ENCODE assay signal across 12 cellular contexts in genomic region chr18:57029761-57030160, GRCh38.
DNase-seq lines count a peak whose midpoint lies in the region; ATAC-seq lines count a peak whose summit lies in the region.
"Had no signal": no experiment of that assay in that cellular context is flagged by ENCODE, and none has a peak within 500 bp of the region (broad histone marks: within the 10 kb centered on the region; RNA-seq: fewer than 3 reads in every experiment).

No MANE protein-coding gene starts in this region.

- no CpG with 5 or more reads among the region's 5 CpGs for WGBS in iPS DF 6.9 (ENCODE audit: insufficient coverage, insufficient read length)

- H3K4me3 ChIP-seq in iPS DF 6.9 (ENCODE audit: low read length), result no peak overlapping the region
- H3K4me3 ChIP-seq: left lung had no signal

- H3K27me3 ChIP-seq in iPS DF 6.9 (ENCODE audit: control insufficient read depth, insufficient read depth, low read length), result no peaks in the 10 kb centered on the region
- H3K27me3 ChIP-seq: left lung had no signal

- ATAC-seq in GM19035 (IDR thresholded peaks at IDR 0.05; ENCODE audit: unreplicated experiment), result no peak
- no peak for ATAC-seq in HG02588 (IDR thresholded peaks at IDR 0.05; ENCODE audit: unreplicated experiment)
- ATAC-seq: left lung had no signal

- no peaks in the 10 kb centered on the region for H3K9me3 ChIP-seq in iPS DF 6.9 (ENCODE audit: control insufficient read depth, insufficient read depth, low read length)
- H3K9me3 ChIP-seq: left lung had no signal

- in situ Hi-C loops in SK-MEL-5 (cut with HindIII; ENCODE audit: low pct_unique_long_range_greater_than_20kb, low sequenced_read_pairs), result no loop called here

- no peaks in the 10 kb centered on the region for H3K36me3 ChIP-seq in iPS DF 6.9 (ENCODE audit: control insufficient read depth, insufficient read depth, low read length)

- H3K4me1 ChIP-seq in iPS DF 6.9 (ENCODE audit: control insufficient read depth, insufficient read depth, low read length), result no peaks in the 10 kb centered on the region
- H3K4me1 ChIP-seq: left lung had no signal

- H3K27ac ChIP-seq in iPS DF 6.9 (ENCODE audit: low read length), result no peak overlapping the region
- H3K27ac ChIP-seq: left lung had no signal

- peak; percentile 18 for DNase-seq in DMS53 treated with DMSO at 0.1 percent for 48 hours (lab: John Stamatoyannopoulos, UW; ENCODE audit: unreplicated experiment)
- peak; percentile 41 for DNase-seq in NCI-H1092 treated with DMSO at 0.1 percent for 48 hours (lab: John Stamatoyannopoulos, UW)
- peak; percentile 46 for DNase-seq in SK-MEL-5 (ENCODE audit: low read depth, low spot score)
- DNase-seq in iPS DF 6.9 (ENCODE audit: low read depth, low spot score), result peak; percentile 16
- DNase-seq in activated CD4-positive, alpha-beta T cell treated with anti-CD3 and anti-CD28 coated beads, Interleukin-2, amount 50 U/mL, for 48 hours, result no peak
- DNase-seq in stimulated activated CD4-positive, alpha-beta T cell treated with anti-CD3 and anti-CD28 coated beads, Interleukin-4, amount 100 ng/mL, for 1 hour, result no peak
- DNase-seq: activated B cell treated with CpG ODN at 0.5 μM for 24 hours; left lung; nucleus accumbens; stimulated activated CD4-positive, alpha-beta T cell treated with anti-CD3 and anti-CD28 coated beads, Interleukin-2, amount 100 ng/mL, for 24 hours had no signal

Comparison
In these comparisons a context has a peak if more than half of its experiments do, and no peak if none do; other contexts are left out.
1. DNase-seq: peak in DMS53 treated with DMSO at 0.1 percent for 48 hours (single experiment), NCI-H1092 treated with DMSO at 0.1 percent for 48 hours (single experiment), SK-MEL-5 (single experiment) and iPS DF 6.9 (single experiment); none in activated CD4-positive, alpha-beta T cell treated with anti-CD3 and anti-CD28 coated beads, Interleukin-2, amount 50 U/mL, for 48 hours (0 of 2) and stimulated activated CD4-positive, alpha-beta T cell treated with anti-CD3 and anti-CD28 coated beads, Interleukin-4, amount 100 ng/mL, for 1 hour (single experiment).